Comparison of ENCODE assay signal across 1 cellular context in the genomic region with DNA sequence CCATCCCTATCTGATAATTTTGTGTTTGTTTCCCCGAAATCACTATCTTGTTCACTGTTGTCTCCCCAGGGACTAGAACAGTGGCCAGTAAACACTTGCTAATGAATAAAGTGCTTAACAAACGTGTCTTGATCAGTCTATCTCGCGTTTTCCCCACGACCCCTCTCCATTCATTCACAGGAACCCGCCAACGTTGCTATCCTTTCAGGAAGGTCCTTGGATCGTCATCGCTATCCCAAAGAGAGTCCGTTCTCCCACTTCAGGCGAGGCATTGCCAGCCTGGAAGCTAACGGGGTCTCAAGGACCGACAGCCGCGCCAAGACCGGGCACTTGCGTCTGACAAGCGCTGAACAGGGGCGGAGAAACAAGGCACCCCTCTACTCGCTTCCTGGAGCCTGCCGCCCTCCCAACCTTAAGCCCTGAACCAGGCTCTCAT.
TF ChIP-seq lines count a peak whose summit lies in the region.

No MANE protein-coding gene starts in this region.

TF ChIP-seq in IMR-90, 13 proteins besides CTCF, POLR2A, EP300 and RAD21:
- TF ChIP-seq NFE2L2 (IDR thresholded peaks at IDR 0.05; ENCODE audit: low read depth, low read length) (no peak), MXI1 (IDR thresholded peaks at IDR 0.05; ENCODE audit: borderline replicate concordance, low read depth, low read length) (no peak), RCOR1 (IDR thresholded peaks at IDR 0.05; ENCODE audit: insufficient replicate concordance, low read length) (no peak), BHLHE40 (IDR thresholded peaks at IDR 0.05; ENCODE audit: low read depth, low read length) (no peak), RFX5 (IDR thresholded peaks at IDR 0.05; ENCODE audit: low read depth, low read length) (no peak), FOS (IDR thresholded peaks at IDR 0.05; ENCODE audit: low read depth, low read length) (no peak), SMC3 (IDR thresholded peaks at IDR 0.05; ENCODE audit: low read depth, low read length) (no peak), MAZ (IDR thresholded peaks at IDR 0.05; ENCODE audit: borderline replicate concordance, low read depth, low read length) (no peak), CHD1 (IDR thresholded peaks at IDR 0.05; ENCODE audit: low read depth, low read length) (no peak), MAFK (IDR thresholded peaks at IDR 0.05; ENCODE audit: low read depth, low read length) (no peak), CEBPB (IDR thresholded peaks at IDR 0.05; ENCODE audit: low read depth, low read length) (no peak)
- TF ChIP-seq, protein P1, sequence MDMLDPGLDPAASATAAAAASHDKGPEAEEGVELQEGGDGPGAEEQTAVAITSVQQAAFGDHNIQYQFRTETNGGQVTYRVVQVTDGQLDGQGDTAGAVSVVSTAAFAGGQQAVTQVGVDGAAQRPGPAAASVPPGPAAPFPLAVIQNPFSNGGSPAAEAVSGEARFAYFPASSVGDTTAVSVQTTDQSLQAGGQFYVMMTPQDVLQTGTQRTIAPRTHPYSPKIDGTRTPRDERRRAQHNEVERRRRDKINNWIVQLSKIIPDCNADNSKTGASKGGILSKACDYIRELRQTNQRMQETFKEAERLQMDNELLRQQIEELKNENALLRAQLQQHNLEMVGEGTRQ (IDR thresholded peaks at IDR 0.05; ENCODE audit: low read depth, low read length): no peak
- TF ChIP-seq, protein P2, sequence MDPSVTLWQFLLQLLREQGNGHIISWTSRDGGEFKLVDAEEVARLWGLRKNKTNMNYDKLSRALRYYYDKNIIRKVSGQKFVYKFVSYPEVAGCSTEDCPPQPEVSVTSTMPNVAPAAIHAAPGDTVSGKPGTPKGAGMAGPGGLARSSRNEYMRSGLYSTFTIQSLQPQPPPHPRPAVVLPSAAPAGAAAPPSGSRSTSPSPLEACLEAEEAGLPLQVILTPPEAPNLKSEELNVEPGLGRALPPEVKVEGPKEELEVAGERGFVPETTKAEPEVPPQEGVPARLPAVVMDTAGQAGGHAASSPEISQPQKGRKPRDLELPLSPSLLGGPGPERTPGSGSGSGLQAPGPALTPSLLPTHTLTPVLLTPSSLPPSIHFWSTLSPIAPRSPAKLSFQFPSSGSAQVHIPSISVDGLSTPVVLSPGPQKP (IDR thresholded peaks at IDR 0.05; ENCODE audit: borderline replicate concordance, low read depth, low read length): no peak
